In genomic region chr16:29812754-29813643, GRCh38 we compare ENCODE assay signal across 7 cellular contexts. TPM values are rescaled to one million over a fixed set of nuclear protein-coding genes. Genes with fewer than 3 reads are reported as not detected.
DNase-seq lines count a peak whose midpoint lies in the region; ATAC-seq and TF ChIP-seq lines count a peak whose summit lies in the region.
"Had no signal": no experiment of that assay in that cellular context is flagged by ENCODE, and none has a peak within 500 bp of the region (broad histone marks: within the 10 kb centered on the region; RNA-seq: fewer than 3 reads in every experiment).

No MANE protein-coding gene starts in this region.

- H3K4me3 ChIP-seq in ACC112 (ENCODE audit: low read depth, low read length): peak overlapping the region; percentile 70
- peak overlapping the region; percentile 37 to 50 for H3K4me3 ChIP-seq in left lung

- intact Hi-C loops in left lung (cut with DNase I): no loop called here

- peaks cover 37% of the 10 kb centered on the region for H3K4me1 ChIP-seq in ACC112 (ENCODE audit: control insufficient read depth, insufficient read depth, low read length, unreplicated experiment)
- peaks cover 41 to 82% of the 10 kb centered on the region in 2 donors for H3K4me1 ChIP-seq in left lung

- H3K9me3 ChIP-seq in left lung: no peaks in the 10 kb centered on the region

- H3K27ac ChIP-seq in ACC112 (ENCODE audit: low read depth, low read length) (no peak overlapping the region), VCaP (peak overlapping the region; percentile 92), left lung (peak overlapping the region in 1 of 2 donors; percentile 81)

- no peak for TF ChIP-seq CTCF in VCaP (conservative IDR thresholded peaks at IDR 0.05)
- no peak for TF ChIP-seq CTCF in left lung (IDR thresholded peaks at IDR 0.05)
- TF ChIP-seq CTCF in GM20000 (IDR thresholded peaks at IDR 0.05; ENCODE audit: extremely low read depth, missing control alignments): no peak

- no peak overlapping the region for H2AFZ ChIP-seq in ACC112 (ENCODE audit: low read length, unreplicated experiment)

- ATAC-seq in left lung: no peak

- DNase-seq in left lung (no peak), GM20000 (ENCODE audit: low spot score) (no peak), GOT3 (lab: John Stamatoyannopoulos, UW) (no peak), inferior parietal cortex (ENCODE audit: extremely low spot score) (no peak)
- DNase-seq: T-helper 9 cell had no signal

- peaks cover 25% of the 10 kb centered on the region for H3K79me2 ChIP-seq in ACC112 (ENCODE audit: control insufficient read depth, insufficient read depth, low read length, unreplicated experiment)

- no peaks in the 10 kb centered on the region for H3K27me3 ChIP-seq in ACC112 (ENCODE audit: insufficient read depth, low read length)
- H3K27me3 ChIP-seq in left lung: peaks cover 0 to 20% of the 10 kb centered on the region in 2 donors

- peaks cover 9% of the 10 kb centered on the region; the same call in 1 of the 2 replicates for H3K36me3 ChIP-seq in ACC112 (ENCODE audit: insufficient read depth, low read length)
- peaks cover 0 to 23% of the 10 kb centered on the region in 2 donors for H3K36me3 ChIP-seq in left lung

RNA-seq across cellular contexts. Expression of gene PRRT2, which starts 1.0 kb away (rescaled TPM):
- 1 to 10 TPM in 1 of 2 donors, under 1 TPM in 1; 0.94 to 3.1 TPM for total RNA-seq in left lung

RNA-seq across cellular contexts. Expression of gene PAGR1, which starts 3.0 kb away (rescaled TPM):
- 10 to 100 TPM; 16.4 to 23.1 TPM for total RNA-seq in left lung

RNA-seq across cellular contexts. Expression of gene MAZ, which starts 6.7 kb away (rescaled TPM):
- total RNA-seq in left lung: 100 to 1,000 TPM; 193 to 205 TPM

RNA-seq across cellular contexts. Expression of gene MVP, which starts 7.3 kb away (rescaled TPM):
- 100 to 1,000 TPM; 236 to 280 TPM for total RNA-seq in left lung

RNA-seq across cellular contexts. Expression of gene KIF22, which starts 22.4 kb away (rescaled TPM):
- total RNA-seq in left lung: 10 to 100 TPM; 24.8 to 32.5 TPM
